8 cellular contexts compared by ENCODE assay signal in genomic region chr3:99817047-99817436, GRCh38.
DNase-seq lines count a peak whose midpoint lies in the region; ATAC-seq and TF ChIP-seq lines count a peak whose summit lies in the region.

No MANE protein-coding gene starts in this region.

- H3K36me3 ChIP-seq in BLaER1 treated with 17β-estradiol and CSF1 and Interleukin-3, amounts not matched to agents 10 nM and 100 nM: peaks cover 0 to 15% (median 0%) of the 10 kb centered on the region in 11 experiments; a peak in 6 of 22 replicates
- H3K36me3 ChIP-seq in iPS DF 6.9 (ENCODE audit: control insufficient read depth, insufficient read depth, low read length): no peaks in the 10 kb centered on the region

- H4K20me1 ChIP-seq in BLaER1 treated with 17β-estradiol and CSF1 and Interleukin-3, amounts not matched to agents 10 nM and 100 nM: peaks cover 0 to 28% (median 5%) of the 10 kb centered on the region in 11 experiments; a peak in 10 of 22 replicates

- H3K4me3 Mint-ChIP-seq in activated naive CD4-positive, alpha-beta T cell treated with anti-CD3 and anti-CD28 coated beads, Interleukin-2, amount 50 U/mL, for 24 hours: peak overlapping the region; percentile 100

- peaks cover 1% of the 10 kb centered on the region for H3K36me3 Mint-ChIP-seq in activated naive CD4-positive, alpha-beta T cell treated with anti-CD3 and anti-CD28 coated beads, Interleukin-2, amount 50 U/mL, for 24 hours

- peaks cover 14 to 24% (median 20%) of the 10 kb centered on the region in 10 experiments for H3K4me1 ChIP-seq in BLaER1 treated with 17β-estradiol and CSF1 and Interleukin-3, amounts not matched to agents 10 nM and 100 nM
- H3K4me1 ChIP-seq in iPS DF 6.9 (ENCODE audit: control insufficient read depth, insufficient read depth, low read length): no peaks in the 10 kb centered on the region

- peaks cover 48% of the 10 kb centered on the region for H3K4me1 Mint-ChIP-seq in activated naive CD4-positive, alpha-beta T cell treated with anti-CD3 and anti-CD28 coated beads, Interleukin-2, amount 50 U/mL, for 24 hours

- H3K27ac ChIP-seq in BLaER1 treated with 17β-estradiol and CSF1 and Interleukin-3, amounts not matched to agents 10 nM and 100 nM: peak overlapping the region; percentile 84 to 97 (median 94); a peak in 21 of 22 replicates
- H3K27ac ChIP-seq in HL-60 (replicated peaks): peak overlapping the region; percentile 97
- no peak overlapping the region for H3K27ac ChIP-seq in iPS DF 6.9 (ENCODE audit: low read length)

- DNase-seq in HL-60 (ENCODE audit: low read depth in 1 of 2, low spot score in 1 of 2) (peak in 1 of 2 experiments; percentile 16), iPS DF 6.9 (ENCODE audit: low read depth, low spot score) (no peak), HCEC 1CT (no peak), kidney glomerular epithelial cell (lab: John Stamatoyannopoulos, UW) (no peak)
- peak; percentile 29 for DNase-seq in stimulated activated CD8-positive, alpha-beta memory T cell treated with anti-CD3 and anti-CD28 coated beads, Interleukin-4, amount 100 ng/mL, for 48 hours

- H3K27me3 Mint-ChIP-seq in activated naive CD4-positive, alpha-beta T cell treated with anti-CD3 and anti-CD28 coated beads, Interleukin-2, amount 50 U/mL, for 24 hours: no peaks in the 10 kb centered on the region

- no CpG with 5 or more reads among the region's 15 CpGs for WGBS in iPS DF 6.9 (ENCODE audit: insufficient coverage, insufficient read length)

- H3K27ac Mint-ChIP-seq in activated naive CD4-positive, alpha-beta T cell treated with anti-CD3 and anti-CD28 coated beads, Interleukin-2, amount 50 U/mL, for 24 hours: peak overlapping the region; percentile 100

- no peak for TF ChIP-seq CTCF in HL-60 (IDR thresholded peaks at IDR 0.05; ENCODE audit: insufficient read depth, low read length)

- ATAC-seq in HG02759 (IDR thresholded peaks at IDR 0.05; ENCODE audit: unreplicated experiment): no peak

- peak overlapping the region; percentile 80 to 95 (median 87) for H3K4me2 ChIP-seq in BLaER1 treated with 17β-estradiol and CSF1 and Interleukin-3, amounts not matched to agents 10 nM and 100 nM

- H3K9me3 Mint-ChIP-seq in activated naive CD4-positive, alpha-beta T cell treated with anti-CD3 and anti-CD28 coated beads, Interleukin-2, amount 50 U/mL, for 24 hours: no peaks in the 10 kb centered on the region

- H3K4me3 ChIP-seq in BLaER1 treated with 17β-estradiol and CSF1 and Interleukin-3, amounts not matched to agents 10 nM and 100 nM: peak overlapping the region; percentile 64 to 78 (median 74)
- H3K4me3 ChIP-seq in HL-60 (replicated peaks; ENCODE audit: insufficient read depth, low read length) (peak overlapping the region; percentile 86), iPS DF 6.9 (ENCODE audit: low read length) (peak overlapping the region; percentile 90; the same call in 1 of the 2 replicates)

- no peaks in the 10 kb centered on the region for H3K27me3 ChIP-seq in BLaER1 treated with 17β-estradiol and CSF1 and Interleukin-3, amounts not matched to agents 10 nM and 100 nM
- H3K27me3 ChIP-seq in HL-60 (ENCODE audit: insufficient read depth, poor library complexity, severe bottlenecking) (no peaks in the 10 kb centered on the region), iPS DF 6.9 (ENCODE audit: control insufficient read depth, insufficient read depth, low read length) (no peaks in the 10 kb centered on the region)

- H3K9me3 ChIP-seq in BLaER1 treated with 17β-estradiol and CSF1 and Interleukin-3, amounts not matched to agents 10 nM and 100 nM (replicated peaks in 1 of 11): peaks cover 0 to 7% (median 0%) of the 10 kb centered on the region in 11 experiments; a peak in 4 of 22 replicates
- no peaks in the 10 kb centered on the region for H3K9me3 ChIP-seq in iPS DF 6.9 (ENCODE audit: control insufficient read depth, insufficient read depth, low read length)

- H3K9ac ChIP-seq in BLaER1 treated with 17β-estradiol and CSF1 and Interleukin-3, amounts not matched to agents 10 nM and 100 nM: peak overlapping the region; percentile 78 to 95 (median 92)
